In the genomic region with DNA sequence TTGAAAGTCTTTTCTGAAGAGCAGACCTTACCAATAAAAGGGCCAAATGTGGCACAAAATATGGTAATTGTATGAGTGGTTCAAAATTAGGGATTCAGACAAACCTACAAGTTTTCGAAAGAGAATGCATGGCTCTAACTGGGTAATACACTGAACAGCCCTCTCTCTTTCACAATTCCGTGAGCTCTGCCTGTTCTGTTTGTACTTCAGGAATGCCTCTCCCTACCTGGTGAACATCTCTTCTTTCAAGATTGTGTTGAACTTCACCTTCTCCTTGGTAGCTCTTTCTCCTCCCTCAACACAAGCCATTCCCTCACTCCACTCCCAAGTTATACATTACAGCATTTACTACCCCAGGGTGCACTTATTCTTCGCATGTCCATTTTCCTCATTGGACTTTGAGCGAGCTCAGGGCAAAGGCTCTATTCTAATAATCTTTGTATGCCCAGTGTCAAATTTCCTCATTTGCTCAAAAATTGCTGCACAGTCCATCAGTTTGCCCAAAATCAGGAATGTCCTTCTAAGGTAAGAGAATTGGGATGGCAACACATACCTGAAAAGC, we compare ENCODE assay signal across 34 cellular contexts. TPM values are rescaled to one million over a fixed set of nuclear protein-coding genes. Genes with fewer than 3 reads are reported as not detected.
DNase-seq lines count a peak whose midpoint lies in the region; ATAC-seq and TF ChIP-seq lines count a peak whose summit lies in the region.
"Had no signal": no experiment of that assay in that cellular context is flagged by ENCODE, and none has a peak within 500 bp of the region (broad histone marks: within the 10 kb centered on the region; RNA-seq: fewer than 3 reads in every experiment).

No MANE protein-coding gene starts in this region.

- intact Hi-C loops in dorsolateral prefrontal cortex (cut with DNase I): loop anchor here (5.0 to 10.0 kb wide), 8 partner anchors 79 to 594 kb away; a partner anchor contains a TSS
- intact Hi-C loops in right lobe of liver (cut with DNase I): no loop called here
- intact Hi-C loops in activated naive CD4-positive, alpha-beta T cell treated with anti-CD3 and anti-CD28 coated beads for 36 hours (cut with micrococcal nuclease): no loop called here
- intact Hi-C loops in Calu3 (cut with micrococcal nuclease; ENCODE audit: unreplicated experiment): loop anchor here (5.0 kb wide), 3 partner anchors 299 to 599 kb away; no protein-coding TSS in a partner anchor

- CTCF ChIA-PET in activated naive CD4-positive, alpha-beta T cell treated with anti-CD3 and anti-CD28 coated beads for 36 hours (lab: Charles Lee): interaction anchor here (0.6 to 3.0 kb wide), 2 partner anchors 14 to 394 kb away, joined by 3 to 20 read pairs; no protein-coding TSS in a partner anchor
- CTCF ChIA-PET in Calu3 (lab: Charles Lee): no interaction called here

- peaks cover 0 to 18% (median 0%) of the 10 kb centered on the region in 4 donors for H3K36me3 ChIP-seq in right lobe of liver

- H3K4me1 ChIP-seq in right lobe of liver: peaks cover 0 to 32% (median 11%) of the 10 kb centered on the region in 4 donors
- H3K4me1 ChIP-seq: Caco-2 had no signal

- H3K27ac ChIP-seq in dorsolateral prefrontal cortex (peak overlapping the region in 52 of 59 donors; percentile 7 to 99 (median 92)), right lobe of liver (no peak overlapping the region)
- H3K27ac ChIP-seq: brain microvascular endothelial cell, C4-2B, GM23248, PC-9, upper lobe of right lung had no signal

- H3K4me1 Mint-ChIP-seq in activated T-cell treated with anti-CD3 and anti-CD28 coated beads, Interleukin-2, amount 50 U/mL, for 24 hours (ENCODE audit: low read depth): peaks cover 8% of the 10 kb centered on the region
- peaks cover 9% of the 10 kb centered on the region for H3K4me1 Mint-ChIP-seq in activated T-cell treated with anti-CD3 and anti-CD28 coated beads, Interleukin-2, amount 50 U/mL, for 4 hours (ENCODE audit: low read depth)
- peaks cover 8% of the 10 kb centered on the region for H3K4me1 Mint-ChIP-seq in activated naive CD4-positive, alpha-beta T cell treated with anti-CD3 and anti-CD28 coated beads for 36 hours (ENCODE audit: low read depth)
- H3K4me1 Mint-ChIP-seq in activated T-cell treated with anti-CD3 and anti-CD28 coated beads, Interleukin-2, amount 50 U/mL, for 72 hours (ENCODE audit: low read depth): peaks cover 11% of the 10 kb centered on the region
- H3K4me1 Mint-ChIP-seq in Calu3 (ENCODE audit: low read depth, unreplicated experiment): peaks cover 4% of the 10 kb centered on the region

- TF ChIP-seq CTCF in dorsolateral prefrontal cortex (IDR thresholded peaks at IDR 0.05 in 54 of 56, conservative IDR thresholded peaks at IDR 0.05 in 2 of 56; ENCODE audit: low read depth in 1 of 56, partially characterized antibody in 56 of 56) (no peak), right lobe of liver (IDR thresholded peaks at IDR 0.05) (no peak), Calu3 (IDR thresholded peaks at IDR 0.05; ENCODE audit: unreplicated experiment) (no peak)

- no peak for TF ChIP-seq POLR2A in right lobe of liver (IDR thresholded peaks at IDR 0.05)

- no peaks in the 10 kb centered on the region for H3K27me3 Mint-ChIP-seq in activated T-cell treated with anti-CD3 and anti-CD28 coated beads, Interleukin-2, amount 50 U/mL, for 24 hours
- H3K27me3 Mint-ChIP-seq in activated T-cell treated with anti-CD3 and anti-CD28 coated beads, Interleukin-2, amount 50 U/mL, for 4 hours (ENCODE audit: low read depth): no peaks in the 10 kb centered on the region
- no peaks in the 10 kb centered on the region for H3K27me3 Mint-ChIP-seq in activated naive CD4-positive, alpha-beta T cell treated with anti-CD3 and anti-CD28 coated beads for 36 hours (ENCODE audit: low read depth)
- no peaks in the 10 kb centered on the region for H3K27me3 Mint-ChIP-seq in activated T-cell treated with anti-CD3 and anti-CD28 coated beads, Interleukin-2, amount 50 U/mL, for 72 hours (ENCODE audit: low read depth)
- no peaks in the 10 kb centered on the region for H3K27me3 Mint-ChIP-seq in Calu3 (ENCODE audit: unreplicated experiment)
- H3K27me3 Mint-ChIP-seq: activated naive CD4-positive, alpha-beta T cell treated with anti-CD3 and anti-CD28 coated beads, Interleukin-2, amount 10 ng/mL, durations not matched to agents 7 days and 5 days; naive thymus-derived CD4-positive, alpha-beta T cell had no signal

- ATAC-seq in activated T-cell treated with anti-CD3 and anti-CD28 coated beads, Interleukin-2, amount 50 U/mL, for 4 hours: no peak
- peak; percentile 20 to 53 (median 32) for ATAC-seq in right lobe of liver
- no peak for ATAC-seq in HG02763 (IDR thresholded peaks at IDR 0.05; ENCODE audit: unreplicated experiment)
- no peak for ATAC-seq in activated T-cell treated with anti-CD3 and anti-CD28 coated beads, Interleukin-2, amount 50 U/mL, for 72 hours (replicated peaks in 1 of 2)
- ATAC-seq: naive thymus-derived CD4-positive, alpha-beta T cell; upper lobe of right lung had no signal

- 31% methylated on average over 4 of the region's 4 CpGs for WGBS in right lobe of liver (ENCODE audit: insufficient coverage, low coverage, low lambda C conversion rate, missing lambda C conversion rate)

- no peak for DNase-seq in activated T-cell treated with anti-CD3 and anti-CD28 coated beads, Interleukin-2, amount 50 U/mL, for 24 hours
- no peak for DNase-seq in activated T-cell treated with anti-CD3 and anti-CD28 coated beads, Interleukin-2, amount 50 U/mL, for 4 hours
- DNase-seq in dorsolateral prefrontal cortex: no peak
- no peak for DNase-seq in right lobe of liver
- DNase-seq in activated naive CD4-positive, alpha-beta T cell treated with anti-CD3 and anti-CD28 coated beads for 36 hours: no peak
- no peak for DNase-seq in activated T-cell treated with anti-CD3 and anti-CD28 coated beads, Interleukin-2, amount 50 U/mL, for 72 hours
- DNase-seq in Calu3: no peak
- DNase-seq: 8988T; activated CD4-positive, alpha-beta T cell treated with anti-CD3 and anti-CD28 coated beads, Interleukin-2, amount 50 U/mL, for 48 hours; activated CD4-positive, CD25-positive, alpha-beta regulatory T cell treated with anti-CD3 and anti-CD28 coated beads, Interleukin-2, amount 50 U/mL, for 72 hours; activated naive CD4-positive, alpha-beta T cell treated with anti-CD3 and anti-CD28 coated beads, Interleukin-2, amount 10 ng/mL, durations not matched to agents 7 days and 5 days; adrenal gland; brain microvascular endothelial cell; Caco-2; DMS79; GDM1; GM23248; hippocampal formation; mesenchymal stem cell; MM.1S; naive thymus-derived CD4-positive, alpha-beta T cell; NCI-H1105 treated with DMSO at 0.1 percent for 48 hours; NCI-H1930; NCI-H524 treated with DMSO at 0.1 percent for 48 hours; occipital lobe; PC-9; Right ventricle myocardium superior; stimulated activated CD4-positive, alpha-beta T cell treated with anti-CD3 and anti-CD28 coated beads, Interleukin-15, amount 100 ng/mL, for 24 hours; stimulated activated CD4-positive, alpha-beta T cell treated with anti-CD3 and anti-CD28 coated beads, Interleukin-4, amount 100 ng/mL, for 4 hours; T-helper 2 cell; upper lobe of right lung had no signal

- peak overlapping the region; percentile 26 for H3K27ac Mint-ChIP-seq in activated T-cell treated with anti-CD3 and anti-CD28 coated beads, Interleukin-2, amount 50 U/mL, for 24 hours
- no peak overlapping the region for H3K27ac Mint-ChIP-seq in activated naive CD4-positive, alpha-beta T cell treated with anti-CD3 and anti-CD28 coated beads for 36 hours
- no peak overlapping the region for H3K27ac Mint-ChIP-seq in activated T-cell treated with anti-CD3 and anti-CD28 coated beads, Interleukin-2, amount 50 U/mL, for 72 hours
- H3K27ac Mint-ChIP-seq in Calu3 (ENCODE audit: unreplicated experiment): no peak overlapping the region
- H3K27ac Mint-ChIP-seq: activated naive CD4-positive, alpha-beta T cell treated with anti-CD3 and anti-CD28 coated beads, Interleukin-2, amount 10 ng/mL, durations not matched to agents 7 days and 5 days; activated T-helper 1 cell treated with anti-CD3 and anti-CD28 coated beads, Interleukin-12 subunit alpha, Interleukin-12 subunit beta, Interleukin-2, Interleukin-4 antibody, amounts not matched to agents 30 ng/mL and 10 ng/mL and 1 ng/mL, durations not matched to agents 14 hours and 24 hours and 36 hours had no signal

- H3K27me3 ChIP-seq in dorsolateral prefrontal cortex (no peaks in the 10 kb centered on the region), right lobe of liver (no peaks in the 10 kb centered on the region)
- H3K27me3 ChIP-seq: adrenal gland, brain microvascular endothelial cell, upper lobe of right lung had no signal

- H3K4me3 Mint-ChIP-seq in activated T-cell treated with anti-CD3 and anti-CD28 coated beads, Interleukin-2, amount 50 U/mL, for 24 hours: no peak overlapping the region
- no peak overlapping the region for H3K4me3 Mint-ChIP-seq in activated T-cell treated with anti-CD3 and anti-CD28 coated beads, Interleukin-2, amount 50 U/mL, for 4 hours
- H3K4me3 Mint-ChIP-seq in activated naive CD4-positive, alpha-beta T cell treated with anti-CD3 and anti-CD28 coated beads for 36 hours: no peak overlapping the region
- H3K4me3 Mint-ChIP-seq in activated T-cell treated with anti-CD3 and anti-CD28 coated beads, Interleukin-2, amount 50 U/mL, for 72 hours: no peak overlapping the region
- no peak overlapping the region for H3K4me3 Mint-ChIP-seq in Calu3 (ENCODE audit: low read depth, unreplicated experiment)
- H3K4me3 Mint-ChIP-seq: activated naive CD4-positive, alpha-beta T cell treated with anti-CD3 and anti-CD28 coated beads, Interleukin-2, amount 10 ng/mL, durations not matched to agents 7 days and 5 days; activated T-helper 1 cell treated with anti-CD3 and anti-CD28 coated beads, Interleukin-12 subunit alpha, Interleukin-12 subunit beta, Interleukin-2, Interleukin-4 antibody, amounts not matched to agents 30 ng/mL and 10 ng/mL and 1 ng/mL, durations not matched to agents 14 hours and 24 hours and 36 hours; naive thymus-derived CD4-positive, alpha-beta T cell had no signal

- no peak overlapping the region for H3K4me3 ChIP-seq in dorsolateral prefrontal cortex
- no peak overlapping the region for H3K4me3 ChIP-seq in right lobe of liver
- H3K4me3 ChIP-seq: adrenal gland, GM23248, PC-9, upper lobe of right lung had no signal

- no peaks in the 10 kb centered on the region for H3K9me3 ChIP-seq in right lobe of liver
- H3K9me3 ChIP-seq: adrenal gland, Caco-2, upper lobe of right lung had no signal

- no peaks in the 10 kb centered on the region for H3K9me3 Mint-ChIP-seq in activated T-cell treated with anti-CD3 and anti-CD28 coated beads, Interleukin-2, amount 50 U/mL, for 24 hours
- no peaks in the 10 kb centered on the region for H3K9me3 Mint-ChIP-seq in activated T-cell treated with anti-CD3 and anti-CD28 coated beads, Interleukin-2, amount 50 U/mL, for 4 hours
- H3K9me3 Mint-ChIP-seq in activated naive CD4-positive, alpha-beta T cell treated with anti-CD3 and anti-CD28 coated beads for 36 hours: no peaks in the 10 kb centered on the region
- peaks cover 0 to 2% of the 10 kb centered on the region in 2 donors for H3K9me3 Mint-ChIP-seq in activated T-cell treated with anti-CD3 and anti-CD28 coated beads, Interleukin-2, amount 50 U/mL, for 72 hours
- no peaks in the 10 kb centered on the region for H3K9me3 Mint-ChIP-seq in Calu3 (ENCODE audit: low read depth, unreplicated experiment)
- H3K9me3 Mint-ChIP-seq: activated T-helper 1 cell treated with anti-CD3 and anti-CD28 coated beads, Interleukin-12 subunit alpha, Interleukin-12 subunit beta, Interleukin-2, Interleukin-4 antibody, amounts not matched to agents 30 ng/mL and 10 ng/mL and 1 ng/mL, durations not matched to agents 14 hours and 24 hours and 36 hours had no signal

- peaks cover 88% of the 10 kb centered on the region for H3K36me3 Mint-ChIP-seq in activated T-cell treated with anti-CD3 and anti-CD28 coated beads, Interleukin-2, amount 50 U/mL, for 24 hours (ENCODE audit: low read depth)
- peaks cover 43% of the 10 kb centered on the region for H3K36me3 Mint-ChIP-seq in activated T-cell treated with anti-CD3 and anti-CD28 coated beads, Interleukin-2, amount 50 U/mL, for 4 hours (ENCODE audit: insufficient read depth)
- H3K36me3 Mint-ChIP-seq in activated naive CD4-positive, alpha-beta T cell treated with anti-CD3 and anti-CD28 coated beads for 36 hours (ENCODE audit: low read depth): peaks cover 9% of the 10 kb centered on the region
- H3K36me3 Mint-ChIP-seq in activated T-cell treated with anti-CD3 and anti-CD28 coated beads, Interleukin-2, amount 50 U/mL, for 72 hours (ENCODE audit: insufficient read depth in 2 of 2): peaks cover 7 to 23% of the 10 kb centered on the region in 2 donors
- H3K36me3 Mint-ChIP-seq in Calu3 (ENCODE audit: insufficient read depth, unreplicated experiment): peaks cover 9% of the 10 kb centered on the region

- BruUV-seq in Calu3 (replicated peaks; lab: Mats Ljungman, UMichigan): no TSS peak

RNA-seq across cellular contexts. Expression of a gene that starts 28.3 kb away (rescaled TPM):
- total RNA-seq in activated T-cell treated with anti-CD3 and anti-CD28 coated beads, Interleukin-2, amount 50 U/mL, for 4 hours: 10 to 100 TPM; 18.8 to 26.0 (median 23.8) TPM
- total RNA-seq in dorsolateral prefrontal cortex (10 to 100 TPM; 16.4 to 42.6 (median 27.7) TPM), right lobe of liver (10 to 100 TPM in 5 of 6 experiments, 1 to 10 TPM in 1; 7.9 to 16.3 (median 13.8) TPM), Calu3 (2022) (18.3 and 19.2 TPM in 2 replicates)
- 10 to 100 TPM; 22.0 to 23.1 TPM for total RNA-seq in activated naive CD4-positive, alpha-beta T cell treated with anti-CD3 and anti-CD28 coated beads for 36 hours
- total RNA-seq in activated T-cell treated with anti-CD3 and anti-CD28 coated beads, Interleukin-2, amount 50 U/mL, for 72 hours: 10 to 100 TPM; 26.4 to 28.9 TPM

RNA-seq across cellular contexts. Expression of a gene that starts 47.1 kb away (rescaled TPM):
- 100 to 1,000 TPM; 224 to 239 (median 227) TPM for total RNA-seq in activated T-cell treated with anti-CD3 and anti-CD28 coated beads, Interleukin-2, amount 50 U/mL, for 4 hours
- total RNA-seq in dorsolateral prefrontal cortex (100 to 1,000 TPM in 9 of 120 experiments, 10 to 100 TPM in 111; 46.1 to 111 (median 79.9) TPM), right lobe of liver (10 to 100 TPM; 40.1 to 79.0 (median 54.4) TPM), Calu3 (2022) (147 and 149 TPM in 2 replicates)
- 100 to 1,000 TPM; 102 to 105 TPM for total RNA-seq in activated naive CD4-positive, alpha-beta T cell treated with anti-CD3 and anti-CD28 coated beads for 36 hours
- 100 to 1,000 TPM; 105 to 112 TPM for total RNA-seq in activated T-cell treated with anti-CD3 and anti-CD28 coated beads, Interleukin-2, amount 50 U/mL, for 72 hours

Comparison
In these comparisons a context has a peak if more than half of its experiments do, and no peak if none do; other contexts are left out.
1. ATAC-seq: peak in right lobe of liver (4 of 4); none in activated T-cell treated with anti-CD3 and anti-CD28 coated beads, Interleukin-2, amount 50 U/mL, for 4 hours (0 of 2), HG02763 (single experiment) and activated T-cell treated with anti-CD3 and anti-CD28 coated beads, Interleukin-2, amount 50 U/mL, for 72 hours (0 of 2).
2. H3K27ac ChIP-seq: peak in dorsolateral prefrontal cortex (52 of 59); none in right lobe of liver (0 of 3).
3. intact Hi-C loops: an anchor here in dorsolateral prefrontal cortex (5.0 to 10.0 kb wide) and Calu3 (5.0 kb wide); none called in right lobe of liver and activated naive CD4-positive, alpha-beta T cell treated with anti-CD3 and anti-CD28 coated beads for 36 hours.